ENCODE assay signal across 35 cellular contexts in the genomic region with DNA sequence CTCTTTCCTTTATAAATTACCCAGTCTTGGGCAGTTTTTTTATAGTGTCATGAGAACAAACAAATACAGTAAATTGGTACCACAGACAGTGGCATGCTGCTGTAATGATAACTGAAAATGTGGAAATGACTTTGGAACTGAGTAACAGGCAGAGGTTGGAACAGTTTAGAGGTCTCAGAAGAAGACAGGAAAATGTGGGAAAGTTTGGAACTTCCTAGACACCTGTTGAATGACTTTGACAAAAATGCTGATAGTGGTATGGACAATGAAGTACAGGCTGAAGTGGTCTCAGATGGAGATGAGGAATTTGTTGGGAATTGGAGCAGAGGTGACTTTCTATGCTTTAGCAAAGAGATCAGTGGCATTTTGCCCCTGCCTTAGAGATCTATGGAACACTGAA.
"Had no signal": no experiment of that assay in that cellular context is flagged by ENCODE, and none has a peak within 500 bp of the region (broad histone marks: within the 10 kb centered on the region; RNA-seq: fewer than 3 reads in every experiment).

No MANE protein-coding gene starts in this region.

- H3K36me3 ChIP-seq: MG63 had no signal

- DNase-seq: Karpas-422, Kasumi-1, MG63, MM.1S, MV-4-11, NCI-H1048, NCI-H1092, NCI-H1092 treated with DMSO at 0.1 percent for 48 hours, NCI-H1105, NCI-H1105 treated with DMSO at 0.1 percent for 48 hours, NCI-H1417, NCI-H1417 treated with DMSO at 0.1 percent for 48 hours, NCI-H1436, NCI-H1436 treated with DMSO at 0.1 percent for 48 hours, NCI-H146, NCI-H1694, NCI-H1694 treated with DMSO at 0.1 percent for 48 hours, NCI-H187, NCI-H187 treated with DMSO at 0.1 percent for 48 hours, NCI-H1930, NCI-H2029, NCI-H2029 treated with DMSO at 0.1 percent for 48 hours, NCI-H2081, NCI-H2081 treated with DMSO at 0.1 percent for 48 hours, NCI-H2107, NCI-H2171, NCI-H2171 treated with DMSO at 0.1 percent for 48 hours, NCI-H2227 treated with DMSO at 0.1 percent for 48 hours, NCI-H226, NCI-H345, NCI-H446, NCI-H446 treated with DMSO at 0.1 percent for 48 hours, NCI-H510A, NCI-H510A treated with DMSO at 0.1 percent for 48 hours, NCI-H524 had no signal

- H3K4me3 ChIP-seq: MG63 had no signal

- H3K9me3 ChIP-seq: MG63 had no signal
